Comparison of ENCODE assay signal across 20 cellular contexts in genomic region chr19:2305974-2306806, GRCh38. TPM values are rescaled to one million over a fixed set of nuclear protein-coding genes. Genes with fewer than 3 reads are reported as not detected.
DNase-seq lines count a peak whose midpoint lies in the region; ATAC-seq and TF ChIP-seq lines count a peak whose summit lies in the region.
"Had no signal": no experiment of that assay in that cellular context is flagged by ENCODE, and none has a peak within 500 bp of the region (broad histone marks: within the 10 kb centered on the region; RNA-seq: fewer than 3 reads in every experiment).

No MANE protein-coding gene starts in this region.

- TF ChIP-seq CTCF in natural killer cell (IDR thresholded peaks at IDR 0.05) (no peak), Panc1 (IDR thresholded peaks at IDR 0.05) (no peak), neural crest cell (conservative IDR thresholded peaks at IDR 0.05) (no peak), A673 (conservative IDR thresholded peaks at IDR 0.05; ENCODE audit: low read depth, low read length) (no peak), GM10248 (IDR thresholded peaks at IDR 0.05; ENCODE audit: control extremely low read depth, extremely low read depth, low read depth, missing control alignments) (no peak)

- H3K4me1 ChIP-seq in Panc1 (ENCODE audit: control insufficient read depth, insufficient read depth, low read length) (peaks cover 2% of the 10 kb centered on the region), A673 (ENCODE audit: insufficient read depth, low read length, poor library complexity, severe bottlenecking) (no peaks in the 10 kb centered on the region)

- POLR2A ChIA-PET in Panc1 (lab: Charles Lee) = interaction anchor here (0.5 kb wide), 1 partner anchor 84 kb away, joined by 4 read pairs; no protein-coding TSS in a partner anchor
- POLR2A ChIA-PET in A673 (lab: Charles Lee; ENCODE audit: low non-redundant PET) = no interaction called here
- POLR2A ChIA-PET in GM10248 (lab: Yijun Ruan, JAX) = no interaction called here

- H3K27me3 Mint-ChIP-seq in natural killer cell (ENCODE audit: low read depth in 2 of 2) = peaks cover 40 to 51% of the 10 kb centered on the region in 2 donors
- peaks cover 27 to 33% of the 10 kb centered on the region in 2 donors for H3K27me3 Mint-ChIP-seq in natural killer cell treated with Interleukin-12 subunit alpha and Interleukin-12 subunit beta and Interleukin-15 and Interleukin-18, amount 100 ng/mL, for 72 hours
- peaks cover 52% of the 10 kb centered on the region for H3K27me3 Mint-ChIP-seq in neural crest cell (ENCODE audit: low read depth)

- H3K27me3 ChIP-seq in Panc1 (ENCODE audit: control insufficient read depth, insufficient read depth, low read length) (no peaks in the 10 kb centered on the region), A673 (replicated peaks; ENCODE audit: insufficient read depth, low read depth, low read length, poor library complexity) (no peaks in the 10 kb centered on the region)
- H3K27me3 ChIP-seq: MG63, SJCRH30 had no signal

- H3K27ac Mint-ChIP-seq in natural killer cell (no peak overlapping the region), neural crest cell (ENCODE audit: unreplicated experiment) (peak overlapping the region; percentile 94)
- no peak overlapping the region for H3K27ac Mint-ChIP-seq in natural killer cell treated with Interleukin-12 subunit alpha and Interleukin-12 subunit beta and Interleukin-15 and Interleukin-18, amount 100 ng/mL, for 72 hours
- H3K27ac Mint-ChIP-seq: CD8-positive, alpha-beta memory T cell had no signal

- H3K9me3 ChIP-seq in Panc1 (ENCODE audit: control insufficient read depth, insufficient read depth, low read depth, low read length) (no peaks in the 10 kb centered on the region), A673 (ENCODE audit: low read depth, low read length, poor library complexity, severe bottlenecking) (no peaks in the 10 kb centered on the region)
- H3K9me3 ChIP-seq: MG63 had no signal

- no TSS peak for BruUV-seq in Panc1 (replicated peaks; lab: Mats Ljungman, UMichigan)
- BruUV-seq in A673 (replicated peaks; lab: Mats Ljungman, UMichigan) = no TSS peak

- intact Hi-C loops in natural killer cell (cut with micrococcal nuclease) (no loop called here), Panc1 (cut with micrococcal nuclease; ENCODE audit: unreplicated experiment) (no loop called here), A673 (cut with micrococcal nuclease; ENCODE audit: unreplicated experiment) (no loop called here)

- no peak for ATAC-seq in natural killer cell
- no peak for ATAC-seq in natural killer cell treated with Interleukin-12 subunit alpha and Interleukin-12 subunit beta and Interleukin-15 and Interleukin-18, amount 100 ng/mL, for 72 hours
- 0 out of 2 replicates have a peak, but pooled peaks have one; percentile 19 for ATAC-seq in Panc1
- no peak for ATAC-seq in HG02870 (IDR thresholded peaks at IDR 0.05; ENCODE audit: unreplicated experiment)

- H3K36me3 Mint-ChIP-seq in natural killer cell = no peaks in the 10 kb centered on the region
- no peaks in the 10 kb centered on the region for H3K36me3 Mint-ChIP-seq in natural killer cell treated with Interleukin-12 subunit alpha and Interleukin-12 subunit beta and Interleukin-15 and Interleukin-18, amount 100 ng/mL, for 72 hours
- H3K36me3 Mint-ChIP-seq in neural crest cell (ENCODE audit: low read depth) = no peaks in the 10 kb centered on the region
- H3K36me3 Mint-ChIP-seq: CD8-positive, alpha-beta memory T cell had no signal

- H3K4me3 ChIP-seq in Panc1 (ENCODE audit: low read depth in 2 of 2, low read length in 2 of 2) = no peak overlapping the region
- no peak overlapping the region for H3K4me3 ChIP-seq in A673 (ENCODE audit: low read depth, low read length, poor library complexity, severe bottlenecking)
- H3K4me3 ChIP-seq: GM23248, MG63, SJCRH30 had no signal

- H3K4me1 Mint-ChIP-seq in natural killer cell = peaks cover 7 to 25% of the 10 kb centered on the region in 2 donors
- H3K4me1 Mint-ChIP-seq in natural killer cell treated with Interleukin-12 subunit alpha and Interleukin-12 subunit beta and Interleukin-15 and Interleukin-18, amount 100 ng/mL, for 72 hours (ENCODE audit: low read depth in 2 of 2) = peaks cover 5 to 8% of the 10 kb centered on the region in 2 donors
- peaks cover 8% of the 10 kb centered on the region for H3K4me1 Mint-ChIP-seq in neural crest cell

- no peaks in the 10 kb centered on the region for H3K36me3 ChIP-seq in Panc1 (ENCODE audit: control insufficient read depth, insufficient read depth, low read length)
- H3K36me3 ChIP-seq in A673 (ENCODE audit: insufficient read depth, low read length, poor library complexity, severe bottlenecking) = no peaks in the 10 kb centered on the region
- H3K36me3 ChIP-seq: MG63, SJCRH30 had no signal

- H3K9me3 Mint-ChIP-seq in natural killer cell (no peaks in the 10 kb centered on the region), neural crest cell (no peaks in the 10 kb centered on the region)
- no peaks in the 10 kb centered on the region for H3K9me3 Mint-ChIP-seq in natural killer cell treated with Interleukin-12 subunit alpha and Interleukin-12 subunit beta and Interleukin-15 and Interleukin-18, amount 100 ng/mL, for 72 hours

- H3K4me3 Mint-ChIP-seq in natural killer cell (peak overlapping the region; percentile 53), neural crest cell (no peak overlapping the region)
- no peak overlapping the region for H3K4me3 Mint-ChIP-seq in natural killer cell treated with Interleukin-12 subunit alpha and Interleukin-12 subunit beta and Interleukin-15 and Interleukin-18, amount 100 ng/mL, for 72 hours

- H3K27ac ChIP-seq in Panc1 (ENCODE audit: low read length) = no peak overlapping the region
- H3K27ac ChIP-seq in A673 (ENCODE audit: low read depth, low read length, poor library complexity, severe bottlenecking) = no peak overlapping the region
- H3K27ac ChIP-seq: GM23248, RWPE1, SJCRH30 had no signal

- CTCF ChIA-PET in Panc1 (lab: Charles Lee) = no interaction called here
- CTCF ChIA-PET in A673 (lab: Charles Lee) = no interaction called here
- CTCF ChIA-PET in GM10248 (lab: Yijun Ruan, JAX) = interaction anchor here (1.1 to 2.9 kb wide), 3 partner anchors 8 to 86 kb away, joined by 3 to 17 read pairs (median 5); no protein-coding TSS in a partner anchor

- no peak for DNase-seq in natural killer cell
- DNase-seq in natural killer cell treated with Interleukin-12 subunit alpha and Interleukin-12 subunit beta and Interleukin-15 and Interleukin-18, amount 100 ng/mL, for 72 hours (ENCODE audit: low spot score) = no peak
- no peak for DNase-seq in Panc1 (ENCODE audit: low read depth, low spot score)
- no peak for DNase-seq in neural crest cell (ENCODE audit: low read depth, low spot score)
- DNase-seq in A673 (ENCODE audit: low spot score) = no peak
- no peak for DNase-seq in GM10248 (ENCODE audit: extremely low spot score)
- DNase-seq: CD8-positive, alpha-beta memory T cell; DMS79 treated with DMSO at 0.1 percent for 48 hours; GM23248; MG63; NCI-H1105; NCI-H1694 treated with DMSO at 0.1 percent for 48 hours; NCI-H2107; NCI-H226; NCI-H524 treated with DMSO at 0.1 percent for 48 hours; OCI-M1 had no signal

- in situ Hi-C loops in Panc1 (cut with HindIII; ENCODE audit: low pct_unique_long_range_greater_than_20kb, low sequenced_read_pairs) = no loop called here

RNA-seq across cellular contexts. Expression of gene LINGO3, which starts 1.8 kb away (rescaled TPM):
- total RNA-seq in natural killer cell = 1 to 10 TPM in 1 of 3 donors, under 1 TPM in 2; 0.68 to 1.0 (median 0.84) TPM
- under 1 TPM; 0.20 to 0.21 TPM for total RNA-seq in natural killer cell treated with Interleukin-12 subunit alpha and Interleukin-12 subunit beta and Interleukin-15 and Interleukin-18, amount 100 ng/mL, for 72 hours
- 0.13 TPM for total RNA-seq in Panc1 (2021; ENCODE audit: unreplicated experiment)
- 1.2 TPM for polyA plus RNA-seq in Panc1 (2012; ENCODE audit: insufficient read length)
- total RNA-seq in neural crest cell = not detected in 2 replicates
- not detected in 2 replicates for total RNA-seq in A673 (2021)
- total RNA-seq: G401, GM23248, SJCRH30 had no signal
- polyA plus RNA-seq: GM23248 had no signal

RNA-seq across cellular contexts. Expression of gene LSM7, which starts 22.2 kb away (rescaled TPM):
- total RNA-seq in natural killer cell = 10 to 100 TPM; 52.0 to 80.2 (median 77.4) TPM
- 100 to 1,000 TPM; 111 to 154 TPM for total RNA-seq in natural killer cell treated with Interleukin-12 subunit alpha and Interleukin-12 subunit beta and Interleukin-15 and Interleukin-18, amount 100 ng/mL, for 72 hours
- total RNA-seq in Panc1 (2021; ENCODE audit: unreplicated experiment) = 97.3 TPM
- 186 TPM for polyA plus RNA-seq in Panc1 (2012; ENCODE audit: insufficient read length)
- 191 and 198 TPM in 2 replicates for total RNA-seq in neural crest cell
- 137 and 152 TPM in 2 replicates for total RNA-seq in A673 (2021)

RNA-seq across cellular contexts. Expression of gene SPPL2B, which starts 22.3 kb away (rescaled TPM):
- total RNA-seq in natural killer cell (10 to 100 TPM; 63.2 to 83.8 (median 79.7) TPM), Panc1 (2021; ENCODE audit: unreplicated experiment) (76.0 TPM), neural crest cell (117 and 119 TPM in 2 replicates), A673 (2021) (86.8 and 94.2 TPM in 2 replicates)
- total RNA-seq in natural killer cell treated with Interleukin-12 subunit alpha and Interleukin-12 subunit beta and Interleukin-15 and Interleukin-18, amount 100 ng/mL, for 72 hours = 10 to 100 TPM; 41.3 to 97.6 TPM
- 96.3 TPM for polyA plus RNA-seq in Panc1 (2012; ENCODE audit: insufficient read length)

RNA-seq across cellular contexts. Expression of gene PEAK3, which starts 24.2 kb away (rescaled TPM):
- total RNA-seq in natural killer cell (1 to 10 TPM; 5.7 to 9.5 (median 8.4) TPM), Panc1 (2021; ENCODE audit: unreplicated experiment) (not detected), neural crest cell (not detected in 2 replicates), A673 (2021) (not detected in 2 replicates)
- 1 to 10 TPM; 2.4 to 8.2 TPM for total RNA-seq in natural killer cell treated with Interleukin-12 subunit alpha and Interleukin-12 subunit beta and Interleukin-15 and Interleukin-18, amount 100 ng/mL, for 72 hours
- 0.15 TPM for polyA plus RNA-seq in Panc1 (2012; ENCODE audit: insufficient read length)
- total RNA-seq: CD8-positive, alpha-beta memory T cell; G401; GM23248 had no signal
- polyA plus RNA-seq: GM23248 had no signal

RNA-seq across cellular contexts. Expression of gene JSRP1, which starts 50.0 kb away (rescaled TPM):
- total RNA-seq in natural killer cell (1 to 10 TPM in 1 of 3 donors, under 1 TPM in 1, not detected in 1; 0.82 to 2.0 TPM), Panc1 (2021; ENCODE audit: unreplicated experiment) (0.51 TPM), neural crest cell (0.40 and 0.71 TPM in 2 replicates), A673 (2021) (0.73 TPM in 1 of 2 replicates, not detected in the other)
- total RNA-seq in natural killer cell treated with Interleukin-12 subunit alpha and Interleukin-12 subunit beta and Interleukin-15 and Interleukin-18, amount 100 ng/mL, for 72 hours = under 1 TPM in 1 of 2 donors, not detected in 1; 0.73 TPM
- polyA plus RNA-seq in Panc1 (2012; ENCODE audit: insufficient read length) = 0.27 TPM
- total RNA-seq: GM23248 had no signal
- polyA plus RNA-seq: GM23248 had no signal
